13 cellular contexts compared by ENCODE assay signal in the genomic region with DNA sequence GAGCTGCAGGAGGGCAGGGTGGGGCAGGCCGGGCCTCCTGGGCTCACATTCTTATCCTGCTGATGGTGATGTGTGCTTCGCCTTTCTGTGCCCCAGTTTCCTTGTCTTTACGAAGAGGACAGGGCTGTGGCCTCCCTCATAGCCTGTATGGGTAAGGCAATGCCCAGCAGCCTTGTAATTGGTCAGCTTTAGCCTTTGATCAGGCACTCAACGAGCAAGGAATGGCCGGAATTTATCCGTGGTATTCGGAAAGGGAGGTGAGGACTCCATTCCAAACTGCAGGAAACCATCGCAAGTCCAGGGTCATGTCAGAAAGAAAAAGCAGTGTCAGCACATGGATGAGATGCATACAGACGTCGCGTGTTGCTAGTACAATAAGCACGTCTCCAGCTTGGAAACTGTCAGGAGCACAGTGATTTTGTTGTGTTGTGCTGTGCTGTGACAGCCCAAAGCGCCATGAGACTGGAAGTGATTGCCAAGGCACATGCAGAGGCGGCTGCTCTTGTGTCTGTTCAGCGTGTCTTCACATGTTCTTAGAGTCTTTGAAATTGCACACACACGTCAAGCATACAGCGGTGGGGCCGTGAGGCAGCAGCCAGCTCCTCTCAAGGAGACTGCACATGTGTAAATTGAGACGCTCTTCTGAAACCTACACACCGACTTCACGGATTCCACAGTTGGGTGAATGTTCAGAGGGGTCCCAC. TPM values are rescaled to one million over a fixed set of nuclear protein-coding genes. Genes with fewer than 3 reads are reported as not detected.
DNase-seq lines count a peak whose midpoint lies in the region; ATAC-seq, FAIRE-seq and TF ChIP-seq lines count a peak whose summit lies in the region.
"Had no signal": no experiment of that assay in that cellular context is flagged by ENCODE, and none has a peak within 500 bp of the region (broad histone marks: within the 10 kb centered on the region; RNA-seq: fewer than 3 reads in every experiment).

No MANE protein-coding gene starts in this region.

- no peak overlapping the region for H3K27ac ChIP-seq in mammary epithelial cell (ENCODE audit: insufficient read depth, low read depth, low read length)

- peaks cover 34% of the 10 kb centered on the region for H3K4me1 ChIP-seq in mammary epithelial cell (ENCODE audit: insufficient read depth, low read length)

- H3K9ac ChIP-seq in mammary epithelial cell (ENCODE audit: insufficient read depth, low read length), result no peak overlapping the region

- H3K36me3 Mint-ChIP-seq in natural killer cell treated with Interleukin-12 subunit alpha and Interleukin-12 subunit beta and Interleukin-15 and Interleukin-18, amount 100 ng/mL, for 72 hours, result peaks cover 16% of the 10 kb centered on the region

- H3K36me3 ChIP-seq in mammary epithelial cell (ENCODE audit: insufficient read depth, low read length), result no peaks in the 10 kb centered on the region

- H3K9me3 Mint-ChIP-seq in natural killer cell treated with Interleukin-12 subunit alpha and Interleukin-12 subunit beta and Interleukin-15 and Interleukin-18, amount 100 ng/mL, for 72 hours, result no peaks in the 10 kb centered on the region

- ATAC-seq in natural killer cell treated with Interleukin-12 subunit alpha and Interleukin-12 subunit beta and Interleukin-15 and Interleukin-18, amount 100 ng/mL, for 72 hours, result no peak
- no peak for ATAC-seq in HG03045 (IDR thresholded peaks at IDR 0.05; ENCODE audit: unreplicated experiment)

- no peak overlapping the region for H3K27ac Mint-ChIP-seq in natural killer cell treated with Interleukin-12 subunit alpha and Interleukin-12 subunit beta and Interleukin-15 and Interleukin-18, amount 100 ng/mL, for 72 hours
- H3K27ac Mint-ChIP-seq: activated T-helper 1 cell treated with anti-CD3 and anti-CD28 coated beads, Interleukin-12 subunit alpha, Interleukin-12 subunit beta, Interleukin-2, Interleukin-4 antibody, amounts not matched to agents 30 ng/mL and 10 ng/mL and 1 ng/mL, durations not matched to agents 14 hours and 24 hours and 36 hours had no signal

- peaks cover 21 to 38% of the 10 kb centered on the region in 2 donors for H3K4me1 Mint-ChIP-seq in natural killer cell treated with Interleukin-12 subunit alpha and Interleukin-12 subunit beta and Interleukin-15 and Interleukin-18, amount 100 ng/mL, for 72 hours (ENCODE audit: low read depth in 2 of 2)

- no peak for TF ChIP-seq CTCF in mammary epithelial cell (conservative IDR thresholded peaks at IDR 0.05 in 1 of 2, IDR thresholded peaks at IDR 0.05 in 1 of 2; ENCODE audit: extremely low read depth in 1 of 2, insufficient read depth in 1 of 2, low read depth in 1 of 2, low read length in 2 of 2)

- no peak overlapping the region for H3K4me3 Mint-ChIP-seq in natural killer cell treated with Interleukin-12 subunit alpha and Interleukin-12 subunit beta and Interleukin-15 and Interleukin-18, amount 100 ng/mL, for 72 hours
- H3K4me3 Mint-ChIP-seq: activated T-helper 1 cell treated with anti-CD3 and anti-CD28 coated beads, Interleukin-12 subunit alpha, Interleukin-12 subunit beta, Interleukin-2, Interleukin-4 antibody, amounts not matched to agents 30 ng/mL and 10 ng/mL and 1 ng/mL, durations not matched to agents 14 hours and 24 hours and 36 hours had no signal

- H3K27me3 Mint-ChIP-seq in natural killer cell treated with Interleukin-12 subunit alpha and Interleukin-12 subunit beta and Interleukin-15 and Interleukin-18, amount 100 ng/mL, for 72 hours, result no peaks in the 10 kb centered on the region

- intact Hi-C loops in mammary epithelial cell (cut with micrococcal nuclease), result loop anchor here (10.0 kb wide), 1 partner anchor 235 kb away; a partner anchor contains a TSS

- in situ Hi-C loops in mammary epithelial cell (cut with MboI; ENCODE audit: low sequenced_read_pairs in 2 of 2), result no loop called here

- H3K27me3 ChIP-seq in mammary epithelial cell (ENCODE audit: insufficient read depth, low read length), result no peaks in the 10 kb centered on the region

- no peaks in the 10 kb centered on the region for H4K20me1 ChIP-seq in mammary epithelial cell (ENCODE audit: insufficient read depth, low read length)

- DNase-seq in HTR-8/SVneo (ENCODE audit: insufficient read length, low spot score), result no peak
- DNase-seq in mammary epithelial cell, result peak; percentile 83
- DNase-seq in iris pigment epithelial cell (ENCODE audit: low read depth), result peak; percentile 33
- DNase-seq in pons (ENCODE audit: low spot score), result peak; percentile 70
- DNase-seq in HuH-7.5 (ENCODE audit: low spot score), result no peak
- no peak for DNase-seq in natural killer cell treated with Interleukin-12 subunit alpha and Interleukin-12 subunit beta and Interleukin-15 and Interleukin-18, amount 100 ng/mL, for 72 hours (ENCODE audit: low spot score)
- DNase-seq in mucosa of gallbladder (ENCODE audit: low spot score), result no peak
- DNase-seq: activated CD4-positive, alpha-beta T cell treated with anti-CD3 and anti-CD28 coated beads, Interleukin-2, amount 50 U/mL, for 4 hours; HCEC 1CT; NCI-H1105; NCI-H510A had no signal

- peak; percentile 65 for FAIRE-seq in HTR-8/SVneo (lab: Jason Lieb, UNC)

- WGBS in mammary epithelial cell (ENCODE audit: low coverage, missing lambda C conversion rate), result 11% methylated on average over 18 of the region's 21 CpGs

- peak overlapping the region; percentile 60 for H3K4me2 ChIP-seq in mammary epithelial cell (ENCODE audit: insufficient read depth, low read depth, low read length)

- BruUV-seq in mammary epithelial cell (replicated peaks; lab: Mats Ljungman, UMichigan), result no TSS peak

- no peak overlapping the region for H2AFZ ChIP-seq in mammary epithelial cell (ENCODE audit: low read depth, low read length)

- dilution Hi-C loops in mammary epithelial cell (cut with HindIII; ENCODE audit: low sequenced_read_pairs), result no loop called here

- CTCF ChIA-PET in mammary epithelial cell (lab: Charles Lee; ENCODE audit: low non-redundant PET), result no interaction called here

- H3K4me3 ChIP-seq in mammary epithelial cell (replicated peaks in 1 of 3; ENCODE audit: insufficient read depth in 1 of 3, low read depth in 2 of 3, low read length in 3 of 3), result no peak overlapping the region

- no peaks in the 10 kb centered on the region for H3K9me3 ChIP-seq in mammary epithelial cell (replicated peaks; ENCODE audit: insufficient read depth, low read length)

- peaks cover 98% of the 10 kb centered on the region for H3K79me2 ChIP-seq in mammary epithelial cell (ENCODE audit: insufficient read depth, low read length)

RNA-seq across cellular contexts. Expression of a gene that starts 6.1 kb away (rescaled TPM):
- total RNA-seq in mammary epithelial cell (10 to 100 TPM; 16.3 to 20.6 TPM), mucosa of gallbladder (14.2 TPM)
- polyA plus RNA-seq in mammary epithelial cell, result 10.4 TPM
- 17.7 TPM for polyA minus RNA-seq in mammary epithelial cell
- total RNA-seq in natural killer cell treated with Interleukin-12 subunit alpha and Interleukin-12 subunit beta and Interleukin-15 and Interleukin-18, amount 100 ng/mL, for 72 hours, result 10 to 100 TPM; 21.2 to 45.0 TPM

RNA-seq across cellular contexts. Expression of a gene that starts 6.5 kb away (rescaled TPM):
- 100 to 1,000 TPM; 173 to 303 TPM for total RNA-seq in mammary epithelial cell
- 575 TPM for polyA plus RNA-seq in mammary epithelial cell
- polyA minus RNA-seq in mammary epithelial cell, result 118 TPM
- total RNA-seq in natural killer cell treated with Interleukin-12 subunit alpha and Interleukin-12 subunit beta and Interleukin-15 and Interleukin-18, amount 100 ng/mL, for 72 hours, result 100 to 1,000 TPM; 284 to 315 TPM
- 189 TPM for total RNA-seq in mucosa of gallbladder

RNA-seq across cellular contexts. Expression of a gene that starts 27.4 kb away (rescaled TPM):
- total RNA-seq in mammary epithelial cell (10 to 100 TPM; 31.5 to 36.3 TPM), mucosa of gallbladder (48.3 TPM)
- polyA plus RNA-seq in mammary epithelial cell, result 20.3 TPM
- polyA minus RNA-seq in mammary epithelial cell, result 20.6 TPM
- 10 to 100 TPM; 25.8 to 32.7 TPM for total RNA-seq in natural killer cell treated with Interleukin-12 subunit alpha and Interleukin-12 subunit beta and Interleukin-15 and Interleukin-18, amount 100 ng/mL, for 72 hours

RNA-seq across cellular contexts. Expression of a gene that starts 33.1 kb away (rescaled TPM):
- total RNA-seq in mammary epithelial cell (10 to 100 TPM; 20.7 to 38.6 TPM), mucosa of gallbladder (38.0 TPM)
- polyA plus RNA-seq in mammary epithelial cell, result 28.2 TPM
- polyA minus RNA-seq in mammary epithelial cell, result 8.8 TPM
- total RNA-seq in natural killer cell treated with Interleukin-12 subunit alpha and Interleukin-12 subunit beta and Interleukin-15 and Interleukin-18, amount 100 ng/mL, for 72 hours, result 10 to 100 TPM; 39.3 to 57.9 TPM

Comparison
In these comparisons a context has a peak if more than half of its experiments do, and no peak if none do; other contexts are left out.
1. DNase-seq: peak in mammary epithelial cell (single experiment), iris pigment epithelial cell (single experiment) and pons (single experiment); none in HTR-8/SVneo (single experiment), HuH-7.5 (single experiment), natural killer cell treated with Interleukin-12 subunit alpha and Interleukin-12 subunit beta and Interleukin-15 and Interleukin-18, amount 100 ng/mL, for 72 hours (single experiment) and mucosa of gallbladder (single experiment).